Comparison of ENCODE assay signal across 8 cellular contexts in genomic region chr6:2970753-2971419, GRCh38. TPM values are rescaled to one million over a fixed set of nuclear protein-coding genes. Genes with fewer than 3 reads are reported as not detected.
DNase-seq lines count a peak whose midpoint lies in the region; ATAC-seq and TF ChIP-seq lines count a peak whose summit lies in the region.

No MANE protein-coding gene starts in this region.

- no peak for ATAC-seq in GM19455 (IDR thresholded peaks at IDR 0.05; ENCODE audit: unreplicated experiment)
- ATAC-seq in GM21515 (IDR thresholded peaks at IDR 0.05; ENCODE audit: unreplicated experiment) = no peak

- H4K20me1 ChIP-seq in hepatocyte (ENCODE audit: insufficient read depth, poor library complexity, severe bottlenecking) = no peaks in the 10 kb centered on the region

- TF ChIP-seq CTCF in AG04449 (IDR thresholded peaks at IDR 0.05; ENCODE audit: insufficient read depth, low read length, missing control alignments) = no peak
- TF ChIP-seq CTCF in HEK293 (tag by site-specific recombination; IDR thresholded peaks at IDR 0.05) = no peak
- no peak for TF ChIP-seq CTCF in hepatocyte (IDR thresholded peaks at IDR 0.05; ENCODE audit: poor library complexity)
- no peak for TF ChIP-seq CTCF in prostate gland (IDR thresholded peaks at IDR 0.05)

- H3K27me3 Mint-ChIP-seq in T-helper 2 cell treated with Interferon-gamma antibody and Interleukin-4, amounts not matched to agents 5 μg/mL and 100 μg/mL, for 36 hours (ENCODE audit: low read depth) = peaks cover 3% of the 10 kb centered on the region

- H3K27ac ChIP-seq in HEK293 (ENCODE audit: extremely low read depth, low read depth, low read length) (peak overlapping the region; percentile 90), hepatocyte (peak overlapping the region; percentile 97), prostate gland (peak overlapping the region; percentile 98 to 99)

- TF ChIP-seq POLR2A in prostate gland (IDR thresholded peaks at IDR 0.05) = peak; percentile 22

- peaks cover 0 to 4% of the 10 kb centered on the region in 2 experiments; a peak in 1 of 3 replicates for H3K36me3 ChIP-seq in HEK293 (ENCODE audit: control insufficient read depth in 2 of 2, insufficient read depth in 1 of 2, low read length in 2 of 2)
- no peaks in the 10 kb centered on the region for H3K36me3 ChIP-seq in hepatocyte (replicated peaks; ENCODE audit: insufficient read depth, low read depth)
- no peaks in the 10 kb centered on the region for H3K36me3 ChIP-seq in prostate gland

- intact Hi-C loops in prostate gland (cut with DNase I) = loop anchor here (2.0 kb wide), 1 partner anchor 18 kb away; no protein-coding TSS in a partner anchor

- H3K4me3 Mint-ChIP-seq in T-helper 2 cell treated with Interferon-gamma antibody and Interleukin-4, amounts not matched to agents 5 μg/mL and 100 μg/mL, for 36 hours = peak overlapping the region; percentile 87

- WGBS in hepatocyte (ENCODE audit: low lambda C conversion rate, missing lambda C conversion rate) = 2% methylated on average over 56 of the region's 80 CpGs
- 1% methylated on average over 33 of the region's 80 CpGs for WGBS in prostate gland

- no peak for DNase-seq in AG04449 (ENCODE audit: low read depth, low spot score)
- DNase-seq in T-helper 2 cell treated with Interferon-gamma antibody and Interleukin-4, amounts not matched to agents 5 μg/mL and 100 μg/mL, for 36 hours (ENCODE audit: low spot score) = peak; percentile 59
- peak; percentile 73 for DNase-seq in astrocyte of the hippocampus (ENCODE audit: low read depth, low spot score)
- peak; percentile 75 for DNase-seq in hepatocyte (ENCODE audit: low spot score)
- peak; percentile 53 for DNase-seq in prostate gland (ENCODE audit: low spot score)

- no peaks in the 10 kb centered on the region for H3K9me2 ChIP-seq in hepatocyte (replicated peaks; ENCODE audit: insufficient read depth)

- H3K9me3 Mint-ChIP-seq in T-helper 2 cell treated with Interferon-gamma antibody and Interleukin-4, amounts not matched to agents 5 μg/mL and 100 μg/mL, for 36 hours = peaks cover 6% of the 10 kb centered on the region

- peak overlapping the region; percentile 87 for H3K4me2 ChIP-seq in hepatocyte

- H3K9me3 ChIP-seq in HEK293 (ENCODE audit: control insufficient read depth, insufficient read depth, low read depth, low read length) = no peaks in the 10 kb centered on the region
- no peaks in the 10 kb centered on the region for H3K9me3 ChIP-seq in hepatocyte (ENCODE audit: low read depth)
- H3K9me3 ChIP-seq in prostate gland = no peaks in the 10 kb centered on the region

- peak overlapping the region; percentile 65 for H3K4me3 ChIP-seq in AG04449 (ENCODE audit: low read depth, low read length)
- peak overlapping the region; percentile 70 for H3K4me3 ChIP-seq in HEK293 (ENCODE audit: low read depth, low read length)
- peak overlapping the region; percentile 72 for H3K4me3 ChIP-seq in hepatocyte
- peak overlapping the region; percentile 82 to 85 for H3K4me3 ChIP-seq in prostate gland

- CTCF ChIA-PET in AG04449 (lab: Yijun Ruan, JAX) (interaction anchor here (0.9 kb wide), 1 partner anchor 19 kb away, joined by 4 read pairs; no protein-coding TSS in a partner anchor), HEK293 (lab: Yijun Ruan, JAX) (interaction anchor here (0.6 to 1.6 kb wide), 3 partner anchors 9 to 73 kb away, joined by 3 to 5 read pairs (median 3); no protein-coding TSS in a partner anchor)

- H3K27me3 ChIP-seq in hepatocyte = no peaks in the 10 kb centered on the region
- no peaks in the 10 kb centered on the region for H3K27me3 ChIP-seq in prostate gland (replicated peaks; ENCODE audit: insufficient read depth)

- peaks cover 4% of the 10 kb centered on the region for H3K36me3 Mint-ChIP-seq in T-helper 2 cell treated with Interferon-gamma antibody and Interleukin-4, amounts not matched to agents 5 μg/mL and 100 μg/mL, for 36 hours (ENCODE audit: low read depth)

- peaks cover 33% of the 10 kb centered on the region for H3K79me2 ChIP-seq in hepatocyte

- POLR2A ChIA-PET in AG04449 (lab: Yijun Ruan, JAX) = interaction anchor here (1.0 to 1.6 kb wide), 3 partner anchors 16 to 18 kb away, joined by 3 to 14 read pairs (median 3); no protein-coding TSS in a partner anchor
- POLR2A ChIA-PET in HEK293 (lab: Yijun Ruan, JAX) = interaction anchor here (0.5 to 2.0 kb wide), 8 partner anchors 9 to 53 kb away, joined by 3 to 25 read pairs (median 6); partner anchors contain the start of gene NQO2

- H3K27ac Mint-ChIP-seq in T-helper 2 cell treated with Interferon-gamma antibody and Interleukin-4, amounts not matched to agents 5 μg/mL and 100 μg/mL, for 36 hours = peak overlapping the region; percentile 79

- peaks cover 6% of the 10 kb centered on the region for H3K4me1 ChIP-seq in HEK293 (ENCODE audit: control insufficient read depth, insufficient read depth, low read length)
- peaks cover 22% of the 10 kb centered on the region for H3K4me1 ChIP-seq in hepatocyte (ENCODE audit: insufficient read depth)
- no peaks in the 10 kb centered on the region for H3K4me1 ChIP-seq in prostate gland (replicated peaks)

- H3K4me1 Mint-ChIP-seq in T-helper 2 cell treated with Interferon-gamma antibody and Interleukin-4, amounts not matched to agents 5 μg/mL and 100 μg/mL, for 36 hours (ENCODE audit: low read depth) = peaks cover 33% of the 10 kb centered on the region

- H2AFZ ChIP-seq in hepatocyte = peak overlapping the region; percentile 79

TF ChIP-seq in HEK293, 187 proteins besides CTCF, POLR2A, EP300 and RAD21 (continues in another document):
- TF ChIP-seq, protein P1, sequence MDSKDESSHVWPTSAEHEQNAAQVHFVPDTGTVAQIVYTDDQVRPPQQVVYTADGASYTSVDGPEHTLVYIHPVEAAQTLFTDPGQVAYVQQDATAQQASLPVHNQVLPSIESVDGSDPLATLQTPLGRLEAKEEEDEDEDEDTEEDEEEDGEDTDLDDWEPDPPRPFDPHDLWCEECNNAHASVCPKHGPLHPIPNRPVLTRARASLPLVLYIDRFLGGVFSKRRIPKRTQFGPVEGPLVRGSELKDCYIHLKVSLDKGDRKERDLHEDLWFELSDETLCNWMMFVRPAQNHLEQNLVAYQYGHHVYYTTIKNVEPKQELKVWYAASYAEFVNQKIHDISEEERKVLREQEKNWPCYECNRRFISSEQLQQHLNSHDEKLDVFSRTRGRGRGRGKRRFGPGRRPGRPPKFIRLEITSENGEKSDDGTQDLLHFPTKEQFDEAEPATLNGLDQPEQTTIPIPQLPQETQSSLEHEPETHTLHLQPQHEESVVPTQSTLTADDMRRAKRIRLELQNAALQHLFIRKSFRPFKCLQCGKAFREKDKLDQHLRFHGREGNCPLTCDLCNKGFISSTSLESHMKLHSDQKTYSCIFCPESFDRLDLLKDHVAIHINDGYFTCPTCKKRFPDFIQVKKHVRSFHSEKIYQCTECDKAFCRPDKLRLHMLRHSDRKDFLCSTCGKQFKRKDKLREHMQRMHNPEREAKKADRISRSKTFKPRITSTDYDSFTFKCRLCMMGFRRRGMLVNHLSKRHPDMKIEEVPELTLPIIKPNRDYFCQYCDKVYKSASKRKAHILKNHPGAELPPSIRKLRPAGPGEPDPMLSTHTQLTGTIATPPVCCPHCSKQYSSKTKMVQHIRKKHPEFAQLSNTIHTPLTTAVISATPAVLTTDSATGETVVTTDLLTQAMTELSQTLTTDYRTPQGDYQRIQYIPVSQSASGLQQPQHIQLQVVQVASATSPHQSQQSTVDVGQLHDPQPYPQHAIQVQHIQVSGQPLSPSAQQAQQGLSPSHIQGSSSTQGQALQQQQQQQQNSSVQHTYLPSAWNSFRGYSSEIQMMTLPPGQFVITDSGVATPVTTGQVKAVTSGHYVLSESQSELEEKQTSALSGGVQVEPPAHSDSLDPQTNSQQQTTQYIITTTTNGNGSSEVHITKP (tag by site-specific recombination; IDR thresholded peaks at IDR 0.05) = peak; percentile 88
- peak; percentile 66 for TF ChIP-seq ZNF335 (tag by site-specific recombination; conservative IDR thresholded peaks at IDR 0.05)
- peak; percentile 43; the same call in 1 of the 2 replicates for TF ChIP-seq ZNF341 (tag by site-specific recombination; IDR thresholded peaks at IDR 0.05; ENCODE audit: low read depth)
- TF ChIP-seq ZNF280C (tag by site-specific recombination; IDR thresholded peaks at IDR 0.05) = no peak
- no peak for TF ChIP-seq ZNF19 (tag by site-specific recombination; IDR thresholded peaks at IDR 0.05; ENCODE audit: low read depth)
- no peak for TF ChIP-seq ZBTB7A (tag by site-specific recombination; IDR thresholded peaks at IDR 0.05; ENCODE audit: low read depth)
- TF ChIP-seq ZBTB48 (tag by site-specific recombination; IDR thresholded peaks at IDR 0.05) = no peak
- TF ChIP-seq, protein P2, sequence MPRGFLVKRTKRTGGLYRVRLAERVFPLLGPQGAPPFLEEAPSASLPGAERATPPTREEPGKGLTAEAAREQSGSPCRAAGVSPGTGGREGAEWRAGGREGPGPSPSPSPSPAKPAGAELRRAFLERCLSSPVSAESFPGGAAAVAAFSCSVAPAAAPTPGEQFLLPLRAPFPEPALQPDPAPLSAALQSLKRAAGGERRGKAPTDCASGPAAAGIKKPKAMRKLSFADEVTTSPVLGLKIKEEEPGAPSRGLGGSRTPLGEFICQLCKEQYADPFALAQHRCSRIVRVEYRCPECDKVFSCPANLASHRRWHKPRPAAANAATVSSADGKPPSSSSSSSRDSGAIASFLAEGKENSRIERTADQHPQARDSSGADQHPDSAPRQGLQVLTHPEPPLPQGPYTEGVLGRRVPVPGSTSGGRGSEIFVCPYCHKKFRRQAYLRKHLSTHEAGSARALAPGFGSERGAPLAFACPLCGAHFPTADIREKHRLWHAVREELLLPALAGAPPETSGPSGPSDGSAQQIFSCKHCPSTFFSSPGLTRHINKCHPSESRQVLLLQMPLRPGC (tag by site-specific recombination; IDR thresholded peaks at IDR 0.05) = no peak; the same call in 1 of the 2 replicates

RNA-seq across cellular contexts. Expression of gene SERPINB6, which starts 0.5 kb away (rescaled TPM):
- 77.7 and 87.9 TPM in 2 replicates for total RNA-seq in hepatocyte
- polyA plus RNA-seq in hepatocyte = 109 and 117 TPM in 2 replicates
- total RNA-seq in prostate gland = 100 to 1,000 TPM; 155 to 202 TPM

RNA-seq across cellular contexts. Expression of gene NQO2, which starts 28.8 kb away (rescaled TPM):
- 22.5 and 23.4 TPM in 2 replicates for total RNA-seq in hepatocyte
- polyA plus RNA-seq in hepatocyte = 28.6 and 38.5 TPM in 2 replicates
- 10 to 100 TPM; 27.9 to 34.3 TPM for total RNA-seq in prostate gland
